Comparison of ENCODE assay signal across 1 cellular context in genomic region chr19:2016041-2016807, GRCh38.
TF ChIP-seq lines count a peak whose summit lies in the region.

No MANE protein-coding gene starts in this region.

TF ChIP-seq in GM23338, 12 proteins besides CTCF, POLR2A, EP300 and RAD21 (continued from another document):
- TF ChIP-seq, protein P1, sequence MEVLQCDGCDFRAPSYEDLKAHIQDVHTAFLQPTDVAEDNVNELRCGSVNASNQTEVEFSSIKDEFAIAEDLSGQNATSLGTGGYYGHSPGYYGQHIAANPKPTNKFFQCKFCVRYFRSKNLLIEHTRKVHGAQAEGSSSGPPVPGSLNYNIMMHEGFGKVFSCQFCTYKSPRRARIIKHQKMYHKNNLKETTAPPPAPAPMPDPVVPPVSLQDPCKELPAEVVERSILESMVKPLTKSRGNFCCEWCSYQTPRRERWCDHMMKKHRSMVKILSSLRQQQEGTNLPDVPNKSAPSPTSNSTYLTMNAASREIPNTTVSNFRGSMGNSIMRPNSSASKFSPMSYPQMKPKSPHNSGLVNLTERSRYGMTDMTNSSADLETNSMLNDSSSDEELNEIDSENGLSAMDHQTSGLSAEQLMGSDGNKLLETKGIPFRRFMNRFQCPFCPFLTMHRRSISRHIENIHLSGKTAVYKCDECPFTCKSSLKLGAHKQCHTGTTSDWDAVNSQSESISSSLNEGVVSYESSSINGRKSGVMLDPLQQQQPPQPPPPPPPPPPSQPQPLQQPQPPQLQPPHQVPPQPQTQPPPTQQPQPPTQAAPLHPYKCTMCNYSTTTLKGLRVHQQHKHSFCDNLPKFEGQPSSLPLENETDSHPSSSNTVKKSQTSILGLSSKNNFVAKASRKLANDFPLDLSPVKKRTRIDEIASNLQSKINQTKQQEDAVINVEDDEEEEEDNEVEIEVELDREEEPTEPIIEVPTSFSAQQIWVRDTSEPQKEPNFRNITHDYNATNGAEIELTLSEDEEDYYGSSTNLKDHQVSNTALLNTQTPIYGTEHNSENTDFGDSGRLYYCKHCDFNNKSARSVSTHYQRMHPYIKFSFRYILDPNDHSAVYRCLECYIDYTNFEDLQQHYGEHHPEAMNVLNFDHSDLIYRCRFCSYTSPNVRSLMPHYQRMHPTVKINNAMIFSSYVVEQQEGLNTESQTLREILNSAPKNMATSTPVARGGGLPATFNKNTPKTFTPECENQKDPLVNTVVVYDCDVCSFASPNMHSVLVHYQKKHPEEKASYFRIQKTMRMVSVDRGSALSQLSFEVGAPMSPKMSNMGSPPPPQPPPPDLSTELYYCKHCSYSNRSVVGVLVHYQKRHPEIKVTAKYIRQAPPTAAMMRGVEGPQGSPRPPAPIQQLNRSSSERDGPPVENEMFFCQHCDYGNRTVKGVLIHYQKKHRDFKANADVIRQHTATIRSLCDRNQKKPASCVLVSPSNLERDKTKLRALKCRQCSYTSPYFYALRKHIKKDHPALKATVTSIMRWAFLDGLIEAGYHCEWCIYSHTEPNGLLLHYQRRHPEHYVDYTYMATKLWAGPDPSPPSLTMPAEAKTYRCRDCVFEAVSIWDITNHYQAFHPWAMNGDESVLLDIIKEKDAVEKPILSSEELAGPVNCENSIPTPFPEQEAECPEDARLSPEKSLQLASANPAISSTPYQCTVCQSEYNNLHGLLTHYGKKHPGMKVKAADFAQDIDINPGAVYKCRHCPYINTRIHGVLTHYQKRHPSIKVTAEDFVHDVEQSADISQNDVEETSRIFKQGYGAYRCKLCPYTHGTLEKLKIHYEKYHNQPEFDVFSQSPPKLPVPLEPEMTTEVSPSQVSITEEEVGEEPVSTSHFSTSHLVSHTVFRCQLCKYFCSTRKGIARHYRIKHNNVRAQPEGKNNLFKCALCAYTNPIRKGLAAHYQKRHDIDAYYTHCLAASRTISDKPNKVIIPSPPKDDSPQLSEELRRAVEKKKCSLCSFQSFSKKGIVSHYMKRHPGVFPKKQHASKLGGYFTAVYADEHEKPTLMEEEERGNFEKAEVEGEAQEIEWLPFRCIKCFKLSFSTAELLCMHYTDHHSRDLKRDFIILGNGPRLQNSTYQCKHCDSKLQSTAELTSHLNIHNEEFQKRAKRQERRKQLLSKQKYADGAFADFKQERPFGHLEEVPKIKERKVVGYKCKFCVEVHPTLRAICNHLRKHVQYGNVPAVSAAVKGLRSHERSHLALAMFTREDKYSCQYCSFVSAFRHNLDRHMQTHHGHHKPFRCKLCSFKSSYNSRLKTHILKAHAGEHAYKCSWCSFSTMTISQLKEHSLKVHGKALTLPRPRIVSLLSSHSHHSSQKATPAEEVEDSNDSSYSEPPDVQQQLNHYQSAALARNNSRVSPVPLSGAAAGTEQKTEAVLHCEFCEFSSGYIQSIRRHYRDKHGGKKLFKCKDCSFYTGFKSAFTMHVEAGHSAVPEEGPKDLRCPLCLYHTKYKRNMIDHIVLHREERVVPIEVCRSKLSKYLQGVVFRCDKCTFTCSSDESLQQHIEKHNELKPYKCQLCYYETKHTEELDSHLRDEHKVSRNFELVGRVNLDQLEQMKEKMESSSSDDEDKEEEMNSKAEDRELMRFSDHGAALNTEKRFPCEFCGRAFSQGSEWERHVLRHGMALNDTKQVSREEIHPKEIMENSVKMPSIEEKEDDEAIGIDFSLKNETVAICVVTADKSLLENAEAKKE (CRISPR knock-in tag; IDR thresholded peaks at IDR 0.05), result no peak
TF ChIP-seq in GM23338: peak in this region for 0.
